ENCODE assay signal across 1 cellular context in the genomic region with DNA sequence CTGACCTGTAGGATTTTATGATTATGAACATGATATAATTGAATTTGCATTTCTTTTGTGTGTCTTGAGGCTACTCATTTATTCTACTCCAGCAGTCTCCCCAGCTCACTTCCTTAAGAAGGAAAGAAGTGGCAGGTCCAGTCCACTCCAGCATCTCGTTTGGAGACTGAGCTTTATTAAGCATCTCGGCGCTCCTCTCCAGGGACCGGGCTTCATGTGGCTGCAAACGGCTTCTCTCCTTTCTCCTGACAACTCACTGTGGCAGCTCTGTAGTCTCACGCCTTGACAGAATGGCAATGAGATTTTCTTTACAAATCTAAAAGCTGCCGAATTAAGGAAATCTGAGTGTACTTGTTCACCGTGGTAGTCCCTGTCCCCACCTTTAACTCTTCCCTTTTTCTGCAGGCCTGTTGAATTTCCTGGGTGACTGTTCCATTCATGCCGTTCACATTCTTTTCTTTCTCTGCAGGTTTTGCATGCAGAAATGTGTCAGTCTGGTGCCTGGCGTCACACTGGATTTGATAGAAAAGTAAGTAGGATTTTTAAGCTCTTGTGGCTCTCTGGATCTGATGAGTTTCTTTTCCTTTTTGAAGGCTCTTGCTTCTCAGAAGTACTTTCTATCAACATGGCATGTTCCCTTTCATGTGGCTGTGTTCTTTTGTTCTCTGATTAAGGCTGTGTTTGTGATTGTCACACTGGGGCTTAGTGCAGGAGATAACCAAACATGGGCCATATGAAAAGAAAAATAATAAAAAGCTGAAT.
TF ChIP-seq lines count a peak whose summit lies in the region.

No MANE protein-coding gene starts in this region.

TF ChIP-seq in GM23338, 12 proteins besides CTCF, POLR2A, EP300 and RAD21 (continued from another document):
- TF ChIP-seq, protein P1, sequence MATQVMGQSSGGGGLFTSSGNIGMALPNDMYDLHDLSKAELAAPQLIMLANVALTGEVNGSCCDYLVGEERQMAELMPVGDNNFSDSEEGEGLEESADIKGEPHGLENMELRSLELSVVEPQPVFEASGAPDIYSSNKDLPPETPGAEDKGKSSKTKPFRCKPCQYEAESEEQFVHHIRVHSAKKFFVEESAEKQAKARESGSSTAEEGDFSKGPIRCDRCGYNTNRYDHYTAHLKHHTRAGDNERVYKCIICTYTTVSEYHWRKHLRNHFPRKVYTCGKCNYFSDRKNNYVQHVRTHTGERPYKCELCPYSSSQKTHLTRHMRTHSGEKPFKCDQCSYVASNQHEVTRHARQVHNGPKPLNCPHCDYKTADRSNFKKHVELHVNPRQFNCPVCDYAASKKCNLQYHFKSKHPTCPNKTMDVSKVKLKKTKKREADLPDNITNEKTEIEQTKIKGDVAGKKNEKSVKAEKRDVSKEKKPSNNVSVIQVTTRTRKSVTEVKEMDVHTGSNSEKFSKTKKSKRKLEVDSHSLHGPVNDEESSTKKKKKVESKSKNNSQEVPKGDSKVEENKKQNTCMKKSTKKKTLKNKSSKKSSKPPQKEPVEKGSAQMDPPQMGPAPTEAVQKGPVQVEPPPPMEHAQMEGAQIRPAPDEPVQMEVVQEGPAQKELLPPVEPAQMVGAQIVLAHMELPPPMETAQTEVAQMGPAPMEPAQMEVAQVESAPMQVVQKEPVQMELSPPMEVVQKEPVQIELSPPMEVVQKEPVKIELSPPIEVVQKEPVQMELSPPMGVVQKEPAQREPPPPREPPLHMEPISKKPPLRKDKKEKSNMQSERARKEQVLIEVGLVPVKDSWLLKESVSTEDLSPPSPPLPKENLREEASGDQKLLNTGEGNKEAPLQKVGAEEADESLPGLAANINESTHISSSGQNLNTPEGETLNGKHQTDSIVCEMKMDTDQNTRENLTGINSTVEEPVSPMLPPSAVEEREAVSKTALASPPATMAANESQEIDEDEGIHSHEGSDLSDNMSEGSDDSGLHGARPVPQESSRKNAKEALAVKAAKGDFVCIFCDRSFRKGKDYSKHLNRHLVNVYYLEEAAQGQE (IDR thresholded peaks at IDR 0.05; ENCODE audit: unreplicated experiment), result no peak
- TF ChIP-seq, protein P2, sequence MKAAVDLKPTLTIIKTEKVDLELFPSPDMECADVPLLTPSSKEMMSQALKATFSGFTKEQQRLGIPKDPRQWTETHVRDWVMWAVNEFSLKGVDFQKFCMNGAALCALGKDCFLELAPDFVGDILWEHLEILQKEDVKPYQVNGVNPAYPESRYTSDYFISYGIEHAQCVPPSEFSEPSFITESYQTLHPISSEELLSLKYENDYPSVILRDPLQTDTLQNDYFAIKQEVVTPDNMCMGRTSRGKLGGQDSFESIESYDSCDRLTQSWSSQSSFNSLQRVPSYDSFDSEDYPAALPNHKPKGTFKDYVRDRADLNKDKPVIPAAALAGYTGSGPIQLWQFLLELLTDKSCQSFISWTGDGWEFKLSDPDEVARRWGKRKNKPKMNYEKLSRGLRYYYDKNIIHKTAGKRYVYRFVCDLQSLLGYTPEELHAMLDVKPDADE (IDR thresholded peaks at IDR 0.05), result no peak
TF ChIP-seq in GM23338: peak in this region for 0.
